Comparison of ENCODE assay signal across 8 cellular contexts in genomic region chr6:24402697-24403500, GRCh38. TPM values are rescaled to one million over a fixed set of nuclear protein-coding genes. Genes with fewer than 3 reads are reported as not detected.
A peak's percentile ranks its signal among the peaks of the same experiment; 100 is the strongest.
DNase-seq lines count a peak whose midpoint lies in the region; ATAC-seq and TF ChIP-seq lines count a peak whose summit lies in the region.

TSS of gene MRS2 (plus strand) at chr6:24402936. CDS start at chr6:24403047, 111 bp downstream.

- TF ChIP-seq CTCF in CD14-positive monocyte (IDR thresholded peaks at IDR 0.05), result no peak
- no peak for TF ChIP-seq CTCF in liver (IDR thresholded peaks at IDR 0.05; ENCODE audit: low read depth, low read length, missing input control)

- H3K4me1 ChIP-seq in liver (ENCODE audit: control insufficient read depth in 4 of 4, insufficient read depth in 4 of 4, low read length in 3 of 4), result peaks cover 0 to 20% (median 1%) of the 10 kb centered on the region in 4 donors

- H3K4me3 Mint-ChIP-seq in CD14-positive monocyte, result peak within 1 kb of the TSS; percentile 98 to 99
- H3K4me3 Mint-ChIP-seq in activated CD4-positive, alpha-beta memory T cell treated with anti-CD3 and anti-CD28 coated beads for 36 hours, result peak within 1 kb of the TSS; percentile 85

- peaks cover 29% of the 10 kb centered on the region for H3K4me1 Mint-ChIP-seq in CD14-positive monocyte
- H3K4me1 Mint-ChIP-seq in activated CD4-positive, alpha-beta memory T cell treated with anti-CD3 and anti-CD28 coated beads for 36 hours (ENCODE audit: low read depth), result peaks cover 22% of the 10 kb centered on the region

- H3K36me3 ChIP-seq in liver (ENCODE audit: control insufficient read depth in 4 of 4, insufficient read depth in 3 of 4, low read depth in 1 of 4, low read length in 3 of 4), result peaks cover 3 to 12% (median 9%) of the 10 kb centered on the region in 4 donors

- peak within 1 kb of the TSS; percentile 60 to 91 (median 83) for H3K27ac Mint-ChIP-seq in CD14-positive monocyte
- peak within 1 kb of the TSS; percentile 28 for H3K27ac Mint-ChIP-seq in activated CD4-positive, alpha-beta memory T cell treated with anti-CD3 and anti-CD28 coated beads for 36 hours

- POLR2A ChIA-PET in activated CD4-positive, alpha-beta memory T cell treated with anti-CD3 and anti-CD28 coated beads for 36 hours (lab: Charles Lee), result no interaction called here

- TF ChIP-seq RAD21 in liver (IDR thresholded peaks at IDR 0.05), result no peak

- no peaks in the 10 kb centered on the region for H3K27me3 ChIP-seq in liver (ENCODE audit: control insufficient read depth in 4 of 4, insufficient read depth in 4 of 4, low read length in 3 of 4)

- peaks cover 11 to 20% (median 12%) of the 10 kb centered on the region in 3 donors for H3K27me3 Mint-ChIP-seq in CD14-positive monocyte (ENCODE audit: low read depth in 3 of 3)
- H3K27me3 Mint-ChIP-seq in activated CD4-positive, alpha-beta memory T cell treated with anti-CD3 and anti-CD28 coated beads for 36 hours, result peaks cover 18% of the 10 kb centered on the region

- CTCF ChIA-PET in activated CD4-positive, alpha-beta memory T cell treated with anti-CD3 and anti-CD28 coated beads for 36 hours (lab: Charles Lee), result interaction anchor here (1.6 kb wide), 1 partner anchor 43 kb away, joined by 4 read pairs; no protein-coding TSS in a partner anchor

- DNase-seq in CD14-positive monocyte (ENCODE audit: low spot score) (peak; percentile 61), NCI-H748 (lab: John Stamatoyannopoulos, UW; ENCODE audit: unreplicated experiment) (peak; percentile 99), dermis microvascular lymphatic vessel endothelial cell (ENCODE audit: low read depth in 2 of 2) (peak; percentile 66 to 84)
- peak; percentile 83 for DNase-seq in activated CD4-positive, alpha-beta memory T cell treated with anti-CD3 and anti-CD28 coated beads for 36 hours
- DNase-seq in stimulated activated CD4-positive, alpha-beta T cell treated with anti-CD3 and anti-CD28 coated beads, Interleukin-4, amount 100 ng/mL, for 24 hours, result peak; percentile 83

- peaks cover 0 to 3% (median 0%) of the 10 kb centered on the region in 7 donors for H3K9me3 Mint-ChIP-seq in CD14-positive monocyte
- no peaks in the 10 kb centered on the region for H3K9me3 Mint-ChIP-seq in activated CD4-positive, alpha-beta memory T cell treated with anti-CD3 and anti-CD28 coated beads for 36 hours

- intact Hi-C loops in CD14-positive monocyte (cut with micrococcal nuclease), result no loop called here
- intact Hi-C loops in activated CD4-positive, alpha-beta memory T cell treated with anti-CD3 and anti-CD28 coated beads for 36 hours (cut with micrococcal nuclease), result loop anchor here (1.0 to 5.0 kb wide), 3 partner anchors 9 to 121 kb away; no protein-coding TSS in a partner anchor

- peak within 1 kb of the TSS; percentile 57 to 97 for H3K9ac ChIP-seq in liver (ENCODE audit: low read depth in 1 of 2, low read length in 2 of 2)

- H3K4me3 ChIP-seq in liver (ENCODE audit: low read depth in 1 of 3, low read length in 3 of 3), result peak within 1 kb of the TSS; percentile 82 to 92 (median 84)

- ATAC-seq in GM19351 (IDR thresholded peaks at IDR 0.05; ENCODE audit: unreplicated experiment), result peak; percentile 96
- ATAC-seq in HG03520 (IDR thresholded peaks at IDR 0.05; ENCODE audit: unreplicated experiment), result peak; percentile 92

- whole genome bisulfite sequencing in liver, result under 1% methylated on average over 63 of the region's 63 CpGs

- peak within 1 kb of the TSS; percentile 60 to 80 for H3K27ac ChIP-seq in liver (ENCODE audit: low read depth in 1 of 2, low read length in 2 of 2)

- H3K9me3 ChIP-seq in liver (ENCODE audit: control insufficient read depth in 4 of 4, low read length in 3 of 4), result no peaks in the 10 kb centered on the region

- H3K36me3 Mint-ChIP-seq in CD14-positive monocyte, result peaks cover 7 to 23% of the 10 kb centered on the region in 2 donors
- no peaks in the 10 kb centered on the region for H3K36me3 Mint-ChIP-seq in activated CD4-positive, alpha-beta memory T cell treated with anti-CD3 and anti-CD28 coated beads for 36 hours

TF ChIP-seq in liver, 16 proteins besides CTCF, POLR2A, EP300 and RAD21:
- TF ChIP-seq MAX (IDR thresholded peaks at IDR 0.05), result no peak
- TF ChIP-seq REST (IDR thresholded peaks at IDR 0.05), result peak; percentile 21
- TF ChIP-seq FOXA2 (IDR thresholded peaks at IDR 0.05), result peak; percentile 54
- no peak for TF ChIP-seq HNF4G (IDR thresholded peaks at IDR 0.05)
- TF ChIP-seq HNF4A (conservative IDR thresholded peaks at IDR 0.05), result peak in 1 of 2 donors; percentile 9
- no peak for TF ChIP-seq JUND (IDR thresholded peaks at IDR 0.05)
- TF ChIP-seq RXRA (IDR thresholded peaks at IDR 0.05), result peak in 1 of 2 donors; percentile 11
- peak; percentile 43 for TF ChIP-seq NR2F2 (IDR thresholded peaks at IDR 0.05)
- TF ChIP-seq SP1 (IDR thresholded peaks at IDR 0.05), result peak; percentile 14
- peak; percentile 68 for TF ChIP-seq YY1 (IDR thresholded peaks at IDR 0.05)
- peak; percentile 49 for TF ChIP-seq TAF1 (conservative IDR thresholded peaks at IDR 0.05)

RNA-seq across cellular contexts. Expression of gene MRS2, which starts in this region (rescaled TPM):
- polyA plus RNA-seq in CD14-positive monocyte, result 10 to 100 TPM; 19.3 to 21.0 TPM
- 10 to 100 TPM; 20.0 to 23.4 TPM for total RNA-seq in activated CD4-positive, alpha-beta memory T cell treated with anti-CD3 and anti-CD28 coated beads for 36 hours
- 8.0 and 16.2 TPM in 2 replicates for total RNA-seq in dermis microvascular lymphatic vessel endothelial cell
- total RNA-seq in liver, result 10 to 100 TPM; 13.3 to 20.1 TPM
- 10 to 100 TPM; 10.1 to 14.5 TPM for polyA plus RNA-seq in liver

Comparison
In these comparisons a context has a peak if more than half of its experiments do, and no peak if none do; other contexts are left out.
1. Peak in every context shown above with its lines: DNase-seq, ATAC-seq, H3K4me3 ChIP-seq and H3K27ac ChIP-seq.